ENCODE assay signal across 16 cellular contexts in the genomic region with DNA sequence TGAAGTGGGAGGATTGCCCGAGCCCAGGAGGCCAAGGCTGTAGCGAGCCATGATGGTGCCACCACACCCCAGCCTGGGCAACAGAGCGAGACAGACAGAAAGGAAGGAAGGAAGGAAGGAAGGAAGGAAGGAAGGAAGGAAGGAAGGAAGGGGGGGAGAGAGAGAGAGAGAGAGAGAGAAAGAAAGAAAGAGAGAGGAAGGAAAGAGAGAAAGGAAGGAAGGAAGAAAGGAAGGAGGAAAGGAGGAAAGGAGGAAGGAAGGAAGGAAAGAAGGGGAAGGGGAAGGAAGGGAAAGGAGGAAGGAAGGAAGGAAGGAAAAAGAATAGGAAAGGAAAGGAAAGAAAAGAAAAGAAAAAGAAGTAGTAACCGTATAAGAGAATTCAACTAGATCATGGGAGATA. TPM values are rescaled to one million over a fixed set of nuclear protein-coding genes. Genes with fewer than 3 reads are reported as not detected.
DNase-seq lines count a peak whose midpoint lies in the region; ATAC-seq and TF ChIP-seq lines count a peak whose summit lies in the region.
"Had no signal": no experiment of that assay in that cellular context is flagged by ENCODE, and none has a peak within 500 bp of the region (broad histone marks: within the 10 kb centered on the region; RNA-seq: fewer than 3 reads in every experiment).

No MANE protein-coding gene starts in this region.

- no peak overlapping the region for H3K27ac ChIP-seq in GM23338 (ENCODE audit: low read depth)
- no peak overlapping the region for H3K27ac ChIP-seq in heart left ventricle
- H3K27ac ChIP-seq: BLaER1, KMS-11 had no signal

- H4K20me1 ChIP-seq in GM23338 (replicated peaks; ENCODE audit: insufficient read depth) = no peaks in the 10 kb centered on the region
- H4K20me1 ChIP-seq: BLaER1 had no signal

- no peaks in the 10 kb centered on the region; the same call in 1 of the 2 replicates for H3K4me1 ChIP-seq in GM23338 (ENCODE audit: insufficient read depth)
- H3K4me1 ChIP-seq in heart left ventricle = peaks cover 0 to 3% (median 0%) of the 10 kb centered on the region in 12 donors
- H3K4me1 ChIP-seq: BLaER1 had no signal

- H3K9me3 Mint-ChIP-seq in GM23338 (no peaks in the 10 kb centered on the region), activated B cell treated with CpG ODN at 0.5 μM for 24 hours (peaks cover 2% of the 10 kb centered on the region), memory B cell (peaks cover 9% of the 10 kb centered on the region)
- peaks cover 2% of the 10 kb centered on the region for H3K9me3 Mint-ChIP-seq in stimulated activated effector memory CD8-positive, alpha-beta T cell treated with anti-CD3 and anti-CD28 coated beads, Interleukin-12 subunit alpha, Interleukin-12 subunit beta, amount 100 ng/mL, for 72 hours
- H3K9me3 Mint-ChIP-seq: H9 had no signal

- H3K27me3 Mint-ChIP-seq in GM23338 (ENCODE audit: insufficient read depth, low read depth, poor library complexity) (peaks cover 3% of the 10 kb centered on the region), activated B cell treated with CpG ODN at 0.5 μM for 24 hours (no peaks in the 10 kb centered on the region), memory B cell (peaks cover 1% of the 10 kb centered on the region)

- no peaks in the 10 kb centered on the region for H3F3A ChIP-seq in GM23338 (replicated peaks; ENCODE audit: low read depth)

- 80 to 90% (median 87%) methylated on average over 3 to 4 of the region's 4 CpGs for WGBS in heart left ventricle, 4 donors

- H2AFZ ChIP-seq in GM23338 = 0 out of 2 replicates have a peak overlapping the region, but pooled peaks have one; percentile 47

- no peak for ATAC-seq in GM23338
- no peak for ATAC-seq in activated B cell treated with CpG ODN at 0.5 μM for 24 hours (ENCODE audit: low read depth)
- no peak for ATAC-seq in memory B cell (ENCODE audit: low read depth)
- no peak for ATAC-seq in GM19467 (IDR thresholded peaks at IDR 0.05; ENCODE audit: unreplicated experiment)
- ATAC-seq in heart left ventricle = no peak
- no peak for ATAC-seq in stimulated activated effector memory CD8-positive, alpha-beta T cell treated with anti-CD3 and anti-CD28 coated beads, Interleukin-12 subunit alpha, Interleukin-12 subunit beta, amount 100 ng/mL, for 72 hours

- no peaks in the 10 kb centered on the region for H3K9me3 ChIP-seq in heart left ventricle
- H3K9me3 ChIP-seq: BLaER1 had no signal

- H3K4me3 Mint-ChIP-seq in GM23338 (no peak overlapping the region), activated B cell treated with CpG ODN at 0.5 μM for 24 hours (no peak overlapping the region), memory B cell (no peak overlapping the region)
- no peak overlapping the region for H3K4me3 Mint-ChIP-seq in stimulated activated effector memory CD8-positive, alpha-beta T cell treated with anti-CD3 and anti-CD28 coated beads, Interleukin-12 subunit alpha, Interleukin-12 subunit beta, amount 100 ng/mL, for 72 hours
- H3K4me3 Mint-ChIP-seq: CD14-positive monocyte; CD4-positive, alpha-beta memory T cell; H9 had no signal

- H3K79me2 ChIP-seq in GM23338 (replicated peaks; ENCODE audit: insufficient read depth) = no peaks in the 10 kb centered on the region

- H3K36me3 Mint-ChIP-seq in GM23338 (ENCODE audit: low read depth) (no peaks in the 10 kb centered on the region), activated B cell treated with CpG ODN at 0.5 μM for 24 hours (ENCODE audit: low read depth) (no peaks in the 10 kb centered on the region), memory B cell (no peaks in the 10 kb centered on the region)
- H3K36me3 Mint-ChIP-seq in stimulated activated effector memory CD8-positive, alpha-beta T cell treated with anti-CD3 and anti-CD28 coated beads, Interleukin-12 subunit alpha, Interleukin-12 subunit beta, amount 100 ng/mL, for 72 hours = no peaks in the 10 kb centered on the region
- H3K36me3 Mint-ChIP-seq: CD14-positive monocyte; CD4-positive, alpha-beta memory T cell had no signal

- intact Hi-C loops in activated B cell treated with CpG ODN at 0.5 μM for 24 hours (cut with micrococcal nuclease) (no loop called here), heart left ventricle (cut with DNase I) (no loop called here)

- DNase-seq in GM23338 (ENCODE audit: low spot score) = no peak
- DNase-seq in activated B cell treated with CpG ODN at 0.5 μM for 24 hours = no peak
- no peak for DNase-seq in memory B cell (ENCODE audit: low spot score in 2 of 2)
- no peak for DNase-seq in heart left ventricle
- DNase-seq in stimulated activated effector memory CD8-positive, alpha-beta T cell treated with anti-CD3 and anti-CD28 coated beads, Interleukin-12 subunit alpha, Interleukin-12 subunit beta, amount 100 ng/mL, for 72 hours (ENCODE audit: low spot score in 2 of 2) = no peak
- DNase-seq in DMS153 treated with DMSO at 0.1 percent for 48 hours (lab: John Stamatoyannopoulos, UW; ENCODE audit: unreplicated experiment) = no peak
- DNase-seq: AML-193; CD4-positive, alpha-beta memory T cell; DMS153; DMS79 treated with DMSO at 0.1 percent for 48 hours; GF-D8; H9 had no signal

- no peaks in the 10 kb centered on the region; the same call in 1 of the 2 replicates for H3K9me2 ChIP-seq in GM23338 (ENCODE audit: insufficient read depth)

- no peak overlapping the region for H3K27ac Mint-ChIP-seq in GM23338
- H3K27ac Mint-ChIP-seq in activated B cell treated with CpG ODN at 0.5 μM for 24 hours = peak overlapping the region; percentile 6
- H3K27ac Mint-ChIP-seq in memory B cell = peak overlapping the region; percentile 17
- H3K27ac Mint-ChIP-seq in stimulated activated effector memory CD8-positive, alpha-beta T cell treated with anti-CD3 and anti-CD28 coated beads, Interleukin-12 subunit alpha, Interleukin-12 subunit beta, amount 100 ng/mL, for 72 hours = no peak overlapping the region
- H3K27ac Mint-ChIP-seq: CD14-positive monocyte; CD4-positive, alpha-beta memory T cell; H9 had no signal

- H3K4me1 Mint-ChIP-seq in GM23338 (peaks cover 18% of the 10 kb centered on the region), activated B cell treated with CpG ODN at 0.5 μM for 24 hours (peaks cover 4% of the 10 kb centered on the region), memory B cell (peaks cover 10% of the 10 kb centered on the region)
- H3K4me1 Mint-ChIP-seq in stimulated activated effector memory CD8-positive, alpha-beta T cell treated with anti-CD3 and anti-CD28 coated beads, Interleukin-12 subunit alpha, Interleukin-12 subunit beta, amount 100 ng/mL, for 72 hours = no peaks in the 10 kb centered on the region
- H3K4me1 Mint-ChIP-seq: CD14-positive monocyte; CD4-positive, alpha-beta memory T cell had no signal

- TF ChIP-seq CTCF in GM23338 (conservative IDR thresholded peaks at IDR 0.05; ENCODE audit: low read depth in 2 of 2) (no peak), activated B cell treated with CpG ODN at 0.5 μM for 24 hours (IDR thresholded peaks at IDR 0.05) (no peak), heart left ventricle (IDR thresholded peaks at IDR 0.05) (no peak)

- H3K27me3 ChIP-seq in GM23338 (ENCODE audit: insufficient read depth) (no peaks in the 10 kb centered on the region), heart left ventricle (no peaks in the 10 kb centered on the region)
- H3K27me3 ChIP-seq: BLaER1 had no signal

- H3K4me2 ChIP-seq in GM23338 = no peak overlapping the region
- H3K4me2 ChIP-seq: BLaER1, KMS-11 had no signal

- CTCF ChIA-PET in activated B cell treated with CpG ODN at 0.5 μM for 24 hours (lab: Charles Lee) = no interaction called here

- POLR2A ChIA-PET in activated B cell treated with CpG ODN at 0.5 μM for 24 hours (lab: Charles Lee) = no interaction called here

- H3K36me3 ChIP-seq in GM23338 (ENCODE audit: insufficient read depth) = no peaks in the 10 kb centered on the region
- H3K36me3 ChIP-seq in heart left ventricle = no peaks in the 10 kb centered on the region
- H3K36me3 ChIP-seq: BLaER1 had no signal

- TF ChIP-seq POLR2A in heart left ventricle (IDR thresholded peaks at IDR 0.05) = no peak

- H3K4me3 ChIP-seq in GM23338 (no peak overlapping the region), heart left ventricle (no peak overlapping the region)
- H3K4me3 ChIP-seq: BLaER1 had no signal

TF ChIP-seq in GM23338, 12 proteins besides CTCF, POLR2A, EP300 and RAD21 (continues in another document):
- no peak for TF ChIP-seq ZNF114 (CRISPR knock-in tag; IDR thresholded peaks at IDR 0.05)
- TF ChIP-seq, protein P1, sequence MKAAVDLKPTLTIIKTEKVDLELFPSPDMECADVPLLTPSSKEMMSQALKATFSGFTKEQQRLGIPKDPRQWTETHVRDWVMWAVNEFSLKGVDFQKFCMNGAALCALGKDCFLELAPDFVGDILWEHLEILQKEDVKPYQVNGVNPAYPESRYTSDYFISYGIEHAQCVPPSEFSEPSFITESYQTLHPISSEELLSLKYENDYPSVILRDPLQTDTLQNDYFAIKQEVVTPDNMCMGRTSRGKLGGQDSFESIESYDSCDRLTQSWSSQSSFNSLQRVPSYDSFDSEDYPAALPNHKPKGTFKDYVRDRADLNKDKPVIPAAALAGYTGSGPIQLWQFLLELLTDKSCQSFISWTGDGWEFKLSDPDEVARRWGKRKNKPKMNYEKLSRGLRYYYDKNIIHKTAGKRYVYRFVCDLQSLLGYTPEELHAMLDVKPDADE (IDR thresholded peaks at IDR 0.05) = no peak
- no peak for TF ChIP-seq JUNB (IDR thresholded peaks at IDR 0.05; ENCODE audit: unreplicated experiment)
- TF ChIP-seq CREB1 (CRISPR knock-in tag; IDR thresholded peaks at IDR 0.05; ENCODE audit: low read depth) = no peak
- TF ChIP-seq STAT1 (IDR thresholded peaks at IDR 0.05; ENCODE audit: unreplicated experiment) = no peak

RNA-seq across cellular contexts. Expression of a gene that starts 20.8 kb away (rescaled TPM):
- 49.4 and 50.8 TPM in 2 replicates for total RNA-seq in GM23338 (2014; rRNA removed; shearing (Covaris generic))
- polyA plus RNA-seq in GM23338 (2016; fragmentation: Nextera tagmentation; extraction: Ambion mirVana) (8.8 and 10.6 TPM in 2 replicates), heart left ventricle (10 to 100 TPM in 1 of 2 donors, 1 to 10 TPM in 1; 1.8 to 11.5 TPM)
- total RNA-seq in activated B cell treated with CpG ODN at 0.5 μM for 24 hours (11.0 and 12.0 TPM in 2 replicates), heart left ventricle (10 to 100 TPM in 5 of 9 donors, 1 to 10 TPM in 4; 5.6 to 35.6 (median 10.1) TPM)

Comparison
In these comparisons a context has a peak if more than half of its experiments do, and no peak if none do; other contexts are left out.
1. H3K27ac Mint-ChIP-seq: peak in activated B cell treated with CpG ODN at 0.5 μM for 24 hours (single experiment) and memory B cell (single experiment); none in GM23338 (single experiment) and stimulated activated effector memory CD8-positive, alpha-beta T cell treated with anti-CD3 and anti-CD28 coated beads, Interleukin-12 subunit alpha, Interleukin-12 subunit beta, amount 100 ng/mL, for 72 hours (single experiment).